Comparison of ENCODE assay signal across 8 cellular contexts in the genomic region with DNA sequence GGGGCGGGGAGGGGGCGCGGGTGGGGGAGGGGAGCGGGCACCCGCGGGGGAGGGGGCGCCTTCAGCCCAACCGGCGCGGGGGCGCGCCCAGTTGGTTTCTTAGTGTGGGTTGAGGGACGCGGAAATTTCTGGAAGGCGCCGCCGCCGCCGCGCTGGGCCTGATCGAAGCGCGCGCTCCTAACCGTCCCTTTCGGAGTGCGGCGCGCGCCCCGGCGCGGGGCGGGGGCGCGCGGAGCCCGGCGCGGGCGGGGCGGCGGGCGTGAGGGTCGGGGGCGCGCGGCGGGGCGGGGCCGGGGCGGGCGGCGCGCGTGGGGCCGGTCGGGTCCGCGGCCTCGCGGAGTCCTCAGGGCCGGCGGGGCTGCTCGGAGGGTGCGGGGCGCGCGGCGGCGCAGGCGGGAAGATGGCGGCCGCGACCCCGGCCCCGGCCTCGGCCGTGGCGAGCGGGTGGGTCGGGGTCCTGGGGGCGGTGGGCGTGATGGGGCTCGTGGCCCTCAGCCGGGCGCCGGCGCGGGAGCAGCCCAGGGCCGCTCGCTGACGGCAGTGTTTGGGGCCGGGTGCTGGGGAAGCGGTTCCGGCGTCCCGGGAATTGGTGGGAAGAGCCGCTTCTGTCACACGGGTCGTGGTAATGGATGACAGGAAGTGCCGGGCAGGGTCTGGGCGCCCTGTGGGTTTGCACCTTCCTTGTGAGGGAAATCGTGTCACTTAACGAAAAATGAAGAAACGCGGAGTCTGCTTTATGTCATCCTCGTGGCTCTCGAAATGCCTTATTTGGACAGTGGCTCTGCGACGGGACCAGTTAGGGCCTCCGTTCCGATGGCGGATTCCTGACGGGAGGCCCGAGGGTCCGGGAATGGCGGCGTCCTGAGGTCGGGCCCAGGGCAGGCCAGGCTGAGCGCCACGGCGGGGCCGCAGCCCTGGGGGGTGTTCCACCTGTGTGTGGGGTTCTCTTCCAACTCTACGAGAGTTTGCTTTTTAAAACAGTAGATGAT. TPM values are rescaled to one million over a fixed set of nuclear protein-coding genes. Genes with fewer than 3 reads are reported as not detected.
DNase-seq lines count a peak whose midpoint lies in the region; ATAC-seq and TF ChIP-seq lines count a peak whose summit lies in the region.

No MANE protein-coding gene starts in this region.

- no peaks in the 10 kb centered on the region for H3K27me3 ChIP-seq in H7 (ENCODE audit: control insufficient read depth, insufficient read depth, low read length)
- no peaks in the 10 kb centered on the region for H3K27me3 ChIP-seq in SU-DHL-6 (ENCODE audit: low read length)
- no peaks in the 10 kb centered on the region for H3K27me3 ChIP-seq in uterus

- DNase-seq in GM10248 (ENCODE audit: extremely low spot score) (peak; percentile 83), H7 (peak; percentile 76), LoVo (ENCODE audit: low spot score) (peak; percentile 55), left cardiac atrium (peak; percentile 78), posterior vena cava (ENCODE audit: low spot score) (peak; percentile 88), uterus (peak in 1 of 2 donors; percentile 61)

- H3K9ac ChIP-seq in SU-DHL-6 (ENCODE audit: low read length), result peak overlapping the region; percentile 94

- H3K9me3 ChIP-seq in SU-DHL-6 (ENCODE audit: insufficient read depth, low read length) (no peaks in the 10 kb centered on the region), uterus (no peaks in the 10 kb centered on the region)

- peaks cover 19% of the 10 kb centered on the region for H3F3A ChIP-seq in SU-DHL-6 (ENCODE audit: insufficient read depth)

- peak overlapping the region; percentile 62 for H3K4me2 ChIP-seq in SU-DHL-6 (ENCODE audit: low read depth, low read length, poor library complexity, severe bottlenecking)

- no peaks in the 10 kb centered on the region for H4K20me1 ChIP-seq in SU-DHL-6 (ENCODE audit: low read depth, low read length)

- CTCF ChIA-PET in GM10248 (lab: Yijun Ruan, JAX), result no interaction called here

- intact Hi-C loops in left cardiac atrium (cut with DNase I) (no loop called here), posterior vena cava (cut with DNase I) (no loop called here), uterus (cut with DNase I; ENCODE audit: low total_unique reads) (loop anchor here (10.0 kb wide), 1 partner anchor 80 kb away; a partner anchor contains a TSS)

- peaks cover 37% of the 10 kb centered on the region for H3K79me2 ChIP-seq in SU-DHL-6 (ENCODE audit: insufficient read depth, low read length)

- ATAC-seq in left cardiac atrium, result peak; percentile 3 to 25

- 0 to 1% (median 0%) methylated on average over 50 to 122 of the region's 125 CpGs for WGBS in adipose tissue, 3 donors

- H3K4me3 ChIP-seq in H7 (ENCODE audit: insufficient read depth, low read depth, low read length), result peak overlapping the region; percentile 53
- H3K4me3 ChIP-seq in SU-DHL-6 (ENCODE audit: insufficient read depth, low read length, poor library complexity, severe bottlenecking), result peak overlapping the region; percentile 84
- H3K4me3 ChIP-seq in uterus, result peak overlapping the region; percentile 61 to 82

- H2AFZ ChIP-seq in SU-DHL-6 (ENCODE audit: low read depth, low read length, severe bottlenecking), result peak overlapping the region; percentile 3

- peak in 1 of 2 donors; percentile 39 for TF ChIP-seq POLR2A in uterus (IDR thresholded peaks at IDR 0.05)

- no peaks in the 10 kb centered on the region for H3K4me1 ChIP-seq in uterus

- H3K27ac ChIP-seq in SU-DHL-6 (ENCODE audit: low read depth, low read length) (peak overlapping the region; percentile 64), adipose tissue (ENCODE audit: low read depth, low read length) (peak overlapping the region; percentile 98), uterus (peak overlapping the region; percentile 99 to 100)

- H3K9me2 ChIP-seq in SU-DHL-6 (replicated peaks; ENCODE audit: insufficient read depth, low read length), result no peaks in the 10 kb centered on the region

- TF ChIP-seq CTCF in GM10248 (IDR thresholded peaks at IDR 0.05; ENCODE audit: control extremely low read depth, extremely low read depth, low read depth, missing control alignments) (no peak), SU-DHL-6 (IDR thresholded peaks at IDR 0.05; ENCODE audit: insufficient read depth, low read length, poor library complexity, severe bottlenecking) (no peak), uterus (IDR thresholded peaks at IDR 0.05) (no peak)

- H3K36me3 ChIP-seq in H7 (replicated peaks; ENCODE audit: control insufficient read depth, insufficient read depth, low read length) (peaks cover 8% of the 10 kb centered on the region), SU-DHL-6 (ENCODE audit: low read length) (no peaks in the 10 kb centered on the region), uterus (no peaks in the 10 kb centered on the region)

- POLR2A ChIA-PET in GM10248 (lab: Yijun Ruan, JAX), result no interaction called here

RNA-seq across cellular contexts. Expression of a gene that starts 0.8 kb away (rescaled TPM):
- total RNA-seq in H7 (2014; rRNA removed; shearing (Covaris generic)), result 17.7 and 20.0 TPM in 2 replicates
- polyA plus RNA-seq in adipose tissue, result 1 to 10 TPM; 4.0 to 9.2 (median 7.6) TPM
- total RNA-seq in left cardiac atrium (1 to 10 TPM; 7.4 to 8.9 TPM), posterior vena cava (10 to 100 TPM; 22.5 to 22.7 TPM), uterus (10 to 100 TPM in 3 of 4 donors, 1 to 10 TPM in 1; 6.2 to 82.5 (median 26.4) TPM)

RNA-seq across cellular contexts. Expression of a gene that starts 49.7 kb away (rescaled TPM):
- 42.9 and 57.1 TPM in 2 replicates for total RNA-seq in H7 (2014; rRNA removed; shearing (Covaris generic))
- under 1 TPM in 1 of 3 donors, not detected in 2; 0.06 TPM for polyA plus RNA-seq in adipose tissue
- total RNA-seq in left cardiac atrium (not detected), posterior vena cava (not detected), uterus (not detected)

Comparison
In these comparisons a context has a peak if more than half of its experiments do, and no peak if none do; other contexts are left out.
1. RNA of a gene that starts 49.7 kb away (total RNA-seq): 42.9 to 57.1 TPM in H7; not detected in left cardiac atrium, not detected in posterior vena cava and not detected in uterus; every median in the first group is over 10 times any median in the second.
2. Peak in every context shown above with its lines, with median percentiles within 50 percentile points of each other: H3K4me3 ChIP-seq and H3K27ac ChIP-seq.